ENCODE assay signal across 8 cellular contexts in the genomic region with DNA sequence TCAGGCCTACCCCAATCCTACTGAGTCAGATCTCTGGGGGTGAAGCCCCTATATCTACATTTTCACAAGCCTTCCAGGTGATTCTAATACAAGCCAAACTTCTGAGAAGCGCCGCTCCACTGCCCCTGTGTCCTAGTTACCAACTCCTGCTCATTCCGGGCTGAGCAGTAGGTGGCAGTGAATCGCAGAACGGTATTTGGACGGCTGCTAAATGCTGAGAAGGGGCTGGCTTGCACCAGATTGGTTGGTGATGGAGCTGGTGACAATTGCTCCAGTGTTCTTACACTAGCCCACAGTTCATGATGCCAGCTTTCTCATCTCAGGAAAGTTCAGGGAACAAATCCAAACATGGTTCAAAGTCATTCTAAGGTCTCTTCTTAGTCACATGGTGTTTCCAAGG. TPM values are rescaled to one million over a fixed set of nuclear protein-coding genes. Genes with fewer than 3 reads are reported as not detected.
DNase-seq lines count a peak whose midpoint lies in the region; ATAC-seq and TF ChIP-seq lines count a peak whose summit lies in the region.

No MANE protein-coding gene starts in this region.

- H3K9me2 ChIP-seq in SK-N-SH: no peaks in the 10 kb centered on the region

- H3F3A ChIP-seq in SK-N-SH (replicated peaks; ENCODE audit: insufficient read depth): peaks cover 4% of the 10 kb centered on the region

- H2AFZ ChIP-seq in SK-N-SH (ENCODE audit: low read depth): 0 out of 2 replicates have a peak overlapping the region, but pooled peaks have one; percentile 45

- no peaks in the 10 kb centered on the region for H3K36me3 Mint-ChIP-seq in stimulated activated effector memory CD8-positive, alpha-beta T cell treated with anti-CD3 and anti-CD28 coated beads, Interleukin-12 subunit alpha, Interleukin-12 subunit beta, amount 100 ng/mL, for 72 hours

- no peak overlapping the region for H3K27ac ChIP-seq in SK-N-SH (ENCODE audit: low read depth in 2 of 2, low read length in 1 of 2)

- H3K27ac Mint-ChIP-seq in stimulated activated effector memory CD8-positive, alpha-beta T cell treated with anti-CD3 and anti-CD28 coated beads, Interleukin-12 subunit alpha, Interleukin-12 subunit beta, amount 100 ng/mL, for 72 hours: no peak overlapping the region

- peaks cover 4% of the 10 kb centered on the region for H3K9me3 Mint-ChIP-seq in stimulated activated effector memory CD8-positive, alpha-beta T cell treated with anti-CD3 and anti-CD28 coated beads, Interleukin-12 subunit alpha, Interleukin-12 subunit beta, amount 100 ng/mL, for 72 hours

- no peak overlapping the region for H3K4me3 Mint-ChIP-seq in stimulated activated effector memory CD8-positive, alpha-beta T cell treated with anti-CD3 and anti-CD28 coated beads, Interleukin-12 subunit alpha, Interleukin-12 subunit beta, amount 100 ng/mL, for 72 hours

- POLR2A ChIA-PET in SK-N-SH (lab: Yijun Ruan, JAX): interaction anchor here (1.3 to 1.7 kb wide), 2 partner anchors 30 to 171 kb away, joined by 4 read pairs; no protein-coding TSS in a partner anchor

- H3K9ac ChIP-seq in SK-N-SH: no peak overlapping the region

- no peaks in the 10 kb centered on the region for H3K9me3 ChIP-seq in SK-N-SH

- TF ChIP-seq RAD21 in SK-N-SH (IDR thresholded peaks at IDR 0.05; ENCODE audit: low read length): peak; percentile 68

- H3K27me3 ChIP-seq in SK-N-SH (ENCODE audit: insufficient read depth) (no peaks in the 10 kb centered on the region), kidney epithelial cell (ENCODE audit: control insufficient read depth, insufficient read depth, low read length) (no peaks in the 10 kb centered on the region)

- peaks cover 12% of the 10 kb centered on the region for H3K4me1 Mint-ChIP-seq in stimulated activated effector memory CD8-positive, alpha-beta T cell treated with anti-CD3 and anti-CD28 coated beads, Interleukin-12 subunit alpha, Interleukin-12 subunit beta, amount 100 ng/mL, for 72 hours

- TF ChIP-seq EP300 in SK-N-SH (IDR thresholded peaks at IDR 0.05; ENCODE audit: borderline replicate concordance in 1 of 2, low read depth in 1 of 2, low read length in 1 of 2): no peak

- H3K4me3 ChIP-seq in SK-N-SH (ENCODE audit: low read depth in 2 of 2, low read length in 1 of 2) (no peak overlapping the region), kidney epithelial cell (ENCODE audit: low read depth, low read length) (no peak overlapping the region)

- peaks cover 12 to 34% of the 10 kb centered on the region in 2 experiments; a peak in 3 of 4 replicates for H3K4me1 ChIP-seq in SK-N-SH (ENCODE audit: control insufficient read depth in 1 of 2, insufficient read depth in 2 of 2, low read depth in 1 of 2, low read length in 1 of 2)

- ATAC-seq in GM18511 (IDR thresholded peaks at IDR 0.05; ENCODE audit: unreplicated experiment): peak; percentile 58
- peak; percentile 48 for ATAC-seq in stimulated activated effector memory CD8-positive, alpha-beta T cell treated with anti-CD3 and anti-CD28 coated beads, Interleukin-12 subunit alpha, Interleukin-12 subunit beta, amount 100 ng/mL, for 72 hours

- 28% methylated on average over 6 of the region's 6 CpGs for WGBS in SK-N-SH (ENCODE audit: low lambda C conversion rate)

- no peaks in the 10 kb centered on the region for H3K36me3 ChIP-seq in SK-N-SH (replicated peaks in 1 of 2; ENCODE audit: control insufficient read depth in 1 of 2, insufficient read depth in 2 of 2, low read length in 1 of 2)
- H3K36me3 ChIP-seq in kidney epithelial cell (ENCODE audit: control insufficient read depth, insufficient read depth, low read length): no peaks in the 10 kb centered on the region

- no peak overlapping the region for H3K4me2 ChIP-seq in SK-N-SH

- no peaks in the 10 kb centered on the region for H3K79me2 ChIP-seq in SK-N-SH (ENCODE audit: insufficient read depth)

- CTCF ChIA-PET in SK-N-SH (lab: Yijun Ruan, JAX): interaction anchor here (0.7 to 14.5 kb wide), 50 partner anchors 17 to 1251 kb away, joined by 3 to 1285 read pairs (median 5); a partner anchor contains a TSS

- no peak for DNase-seq in AG09319 (ENCODE audit: extremely low read depth, low read depth)
- peak; percentile 76 for DNase-seq in HT-29 (ENCODE audit: low spot score)
- peak; percentile 70 for DNase-seq in SK-N-SH
- peak; percentile 80 for DNase-seq in cerebellar cortex (ENCODE audit: low spot score)
- no peak for DNase-seq in kidney epithelial cell (ENCODE audit: low read depth)
- no peak for DNase-seq in stimulated activated effector memory CD8-positive, alpha-beta T cell treated with anti-CD3 and anti-CD28 coated beads, Interleukin-12 subunit alpha, Interleukin-12 subunit beta, amount 100 ng/mL, for 72 hours (ENCODE audit: low spot score in 2 of 2)
- no peak for DNase-seq in mesenteric fat pad (ENCODE audit: low spot score)

- TF ChIP-seq CTCF in AG09319 (IDR thresholded peaks at IDR 0.05; ENCODE audit: low read depth, low read length) (peak; percentile 67), SK-N-SH (IDR thresholded peaks at IDR 0.05) (peak; percentile 53), kidney epithelial cell (IDR thresholded peaks at IDR 0.05; ENCODE audit: insufficient read depth, low read length, poor library complexity, severe bottlenecking) (peak; percentile 74)

- no peaks in the 10 kb centered on the region for H4K20me1 ChIP-seq in SK-N-SH (ENCODE audit: insufficient read depth)

TF ChIP-seq in SK-N-SH, 30 proteins besides CTCF, POLR2A, EP300 and RAD21:
- TF ChIP-seq TAF1 (IDR thresholded peaks at IDR 0.05; ENCODE audit: borderline replicate concordance, low read depth, low read length) (no peak), FOXM1 (IDR thresholded peaks at IDR 0.05; ENCODE audit: low read depth) (no peak), RXRA (IDR thresholded peaks at IDR 0.05; ENCODE audit: borderline replicate concordance, low read depth) (no peak), SMC3 (IDR thresholded peaks at IDR 0.05; ENCODE audit: low read depth, low read length) (peak; percentile 69), JUND (IDR thresholded peaks at IDR 0.05) (no peak)
- TF ChIP-seq, protein P1, sequence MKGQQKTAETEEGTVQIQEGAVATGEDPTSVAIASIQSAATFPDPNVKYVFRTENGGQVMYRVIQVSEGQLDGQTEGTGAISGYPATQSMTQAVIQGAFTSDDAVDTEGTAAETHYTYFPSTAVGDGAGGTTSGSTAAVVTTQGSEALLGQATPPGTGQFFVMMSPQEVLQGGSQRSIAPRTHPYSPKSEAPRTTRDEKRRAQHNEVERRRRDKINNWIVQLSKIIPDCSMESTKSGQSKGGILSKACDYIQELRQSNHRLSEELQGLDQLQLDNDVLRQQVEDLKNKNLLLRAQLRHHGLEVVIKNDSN (IDR thresholded peaks at IDR 0.05; ENCODE audit: borderline replicate concordance, low read depth): no peak

RNA-seq across cellular contexts. Expression of a gene that starts 31.1 kb away (rescaled TPM):
- not detected in 2 replicates for total RNA-seq in HT-29 (2014; rRNA removed; shearing (Covaris generic))
- polyA plus RNA-seq in SK-N-SH (2012; rRNA removed): 5.3 and 5.9 TPM in 2 replicates
- polyA plus RNA-seq in SK-N-SH (2012; cell fraction: cytosol; rRNA removed): 5.6 and 6.3 TPM in 2 replicates
- 5.4 and 5.6 TPM in 2 replicates for polyA plus RNA-seq in SK-N-SH (2012; cell fraction: nucleus; rRNA removed)
- 1.6 and 12.1 TPM in 2 replicates for total RNA-seq in kidney epithelial cell
- total RNA-seq in mesenteric fat pad: 9.9 TPM

RNA-seq across cellular contexts. Expression of a gene that starts 53.2 kb away (rescaled TPM):
- total RNA-seq in HT-29 (2014; rRNA removed; shearing (Covaris generic)): 13.0 and 19.6 TPM in 2 replicates
- 6.1 and 8.4 TPM in 2 replicates for polyA plus RNA-seq in SK-N-SH (2012; rRNA removed)
- 4.4 and 4.6 TPM in 2 replicates for polyA plus RNA-seq in SK-N-SH (2012; cell fraction: cytosol; rRNA removed)
- polyA plus RNA-seq in SK-N-SH (2012; cell fraction: nucleus; rRNA removed): 19.4 and 33.8 TPM in 2 replicates
- total RNA-seq in kidney epithelial cell: 4.5 and 8.6 TPM in 2 replicates
- total RNA-seq in mesenteric fat pad: 75.0 TPM

Comparison
In these comparisons a context has a peak if more than half of its experiments do, and no peak if none do; other contexts are left out.
1. DNase-seq: peak in HT-29 (single experiment), SK-N-SH (single experiment) and cerebellar cortex (single experiment); none in AG09319 (single experiment), kidney epithelial cell (single experiment), stimulated activated effector memory CD8-positive, alpha-beta T cell treated with anti-CD3 and anti-CD28 coated beads, Interleukin-12 subunit alpha, Interleukin-12 subunit beta, amount 100 ng/mL, for 72 hours (0 of 2) and mesenteric fat pad (single experiment).
2. Peak in every context shown above with its lines, with median percentiles within 50 percentile points of each other: CTCF ChIP-seq.